Comparison of ENCODE assay signal across 1 cellular context in the genomic region with DNA sequence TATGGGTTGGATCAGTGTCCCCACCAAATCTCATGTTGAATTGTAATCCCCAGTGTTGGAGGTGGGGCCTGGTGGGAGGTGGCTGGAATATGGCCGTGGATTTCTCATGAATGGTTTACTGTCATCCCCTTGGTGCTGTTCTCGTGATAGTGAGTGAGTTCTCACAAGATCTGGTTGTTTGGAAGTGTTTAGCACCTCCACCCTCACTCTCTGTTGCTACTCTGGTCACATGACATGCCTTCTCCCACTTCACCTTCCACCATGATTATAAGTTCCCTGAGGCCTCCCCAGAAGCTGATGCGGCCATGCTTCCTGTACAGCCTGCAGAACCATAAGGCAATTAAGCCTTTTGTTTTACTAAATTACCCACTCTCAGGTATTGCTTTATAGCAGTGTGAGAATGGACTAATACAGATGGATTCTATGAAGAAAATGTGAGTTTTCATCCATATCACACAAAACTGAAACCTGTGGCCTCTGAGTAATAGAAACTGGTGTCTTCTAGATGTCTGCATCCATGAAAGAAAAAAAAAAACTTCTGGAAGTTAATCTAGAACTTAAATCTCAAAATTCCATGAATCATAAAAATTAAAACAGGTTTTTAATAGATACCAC.
A peak's percentile ranks its signal among the peaks of the same experiment; 100 is the strongest.
TF ChIP-seq lines count a peak whose summit lies in the region.

No MANE protein-coding gene starts in this region.

TF ChIP-seq in K562, 482 proteins besides CTCF, POLR2A, EP300 and RAD21 (continued from another document):
- TF ChIP-seq, protein P1, sequence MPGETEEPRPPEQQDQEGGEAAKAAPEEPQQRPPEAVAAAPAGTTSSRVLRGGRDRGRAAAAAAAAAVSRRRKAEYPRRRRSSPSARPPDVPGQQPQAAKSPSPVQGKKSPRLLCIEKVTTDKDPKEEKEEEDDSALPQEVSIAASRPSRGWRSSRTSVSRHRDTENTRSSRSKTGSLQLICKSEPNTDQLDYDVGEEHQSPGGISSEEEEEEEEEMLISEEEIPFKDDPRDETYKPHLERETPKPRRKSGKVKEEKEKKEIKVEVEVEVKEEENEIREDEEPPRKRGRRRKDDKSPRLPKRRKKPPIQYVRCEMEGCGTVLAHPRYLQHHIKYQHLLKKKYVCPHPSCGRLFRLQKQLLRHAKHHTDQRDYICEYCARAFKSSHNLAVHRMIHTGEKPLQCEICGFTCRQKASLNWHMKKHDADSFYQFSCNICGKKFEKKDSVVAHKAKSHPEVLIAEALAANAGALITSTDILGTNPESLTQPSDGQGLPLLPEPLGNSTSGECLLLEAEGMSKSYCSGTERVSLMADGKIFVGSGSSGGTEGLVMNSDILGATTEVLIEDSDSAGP (CRISPR knock-in tag; IDR thresholded peaks at IDR 0.05) = no peak
- TF ChIP-seq TOE1 (IDR thresholded peaks at IDR 0.05; ENCODE audit: borderline replicate concordance) (peak; percentile 27; the same call in 1 of the 2 replicates), TOE1 (CRISPR knock-in tag; IDR thresholded peaks at IDR 0.05; ENCODE audit: borderline replicate concordance, low read depth) (no peak), CBX1 (IDR thresholded peaks at IDR 0.05; ENCODE audit: low read depth) (no peak)
- TF ChIP-seq, protein P2, sequence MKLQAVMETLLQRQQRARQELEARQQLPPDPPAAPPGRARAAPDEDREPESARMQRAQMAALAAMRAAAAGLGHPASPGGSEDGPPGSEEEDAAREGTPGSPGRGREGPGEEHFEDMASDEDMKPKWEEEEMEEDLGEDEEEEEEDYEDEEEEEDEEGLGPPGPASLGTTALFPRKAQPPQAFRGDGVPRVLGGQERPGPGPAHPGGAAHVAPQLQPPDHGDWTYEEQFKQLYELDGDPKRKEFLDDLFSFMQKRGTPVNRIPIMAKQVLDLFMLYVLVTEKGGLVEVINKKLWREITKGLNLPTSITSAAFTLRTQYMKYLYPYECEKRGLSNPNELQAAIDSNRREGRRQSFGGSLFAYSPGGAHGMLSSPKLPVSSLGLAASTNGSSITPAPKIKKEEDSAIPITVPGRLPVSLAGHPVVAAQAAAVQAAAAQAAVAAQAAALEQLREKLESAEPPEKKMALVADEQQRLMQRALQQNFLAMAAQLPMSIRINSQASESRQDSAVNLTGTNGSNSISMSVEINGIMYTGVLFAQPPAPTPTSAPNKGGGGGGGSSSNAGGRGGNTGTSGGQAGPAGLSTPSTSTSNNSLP (IDR thresholded peaks at IDR 0.05; ENCODE audit: borderline replicate concordance, low read depth, low read length) = no peak
- TF ChIP-seq, protein P3, sequence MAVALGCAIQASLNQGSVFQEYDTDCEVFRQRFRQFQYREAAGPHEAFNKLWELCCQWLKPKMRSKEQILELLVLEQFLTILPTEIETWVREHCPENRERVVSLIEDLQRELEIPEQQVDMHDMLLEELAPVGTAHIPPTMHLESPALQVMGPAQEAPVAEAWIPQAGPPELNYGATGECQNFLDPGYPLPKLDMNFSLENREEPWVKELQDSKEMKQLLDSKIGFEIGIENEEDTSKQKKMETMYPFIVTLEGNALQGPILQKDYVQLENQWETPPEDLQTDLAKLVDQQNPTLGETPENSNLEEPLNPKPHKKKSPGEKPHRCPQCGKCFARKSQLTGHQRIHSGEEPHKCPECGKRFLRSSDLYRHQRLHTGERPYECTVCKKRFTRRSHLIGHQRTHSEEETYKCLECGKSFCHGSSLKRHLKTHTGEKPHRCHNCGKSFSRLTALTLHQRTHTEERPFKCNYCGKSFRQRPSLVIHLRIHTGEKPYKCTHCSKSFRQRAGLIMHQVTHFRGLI (CRISPR knock-in tag; IDR thresholded peaks at IDR 0.05) = no peak
